In the genomic region with DNA sequence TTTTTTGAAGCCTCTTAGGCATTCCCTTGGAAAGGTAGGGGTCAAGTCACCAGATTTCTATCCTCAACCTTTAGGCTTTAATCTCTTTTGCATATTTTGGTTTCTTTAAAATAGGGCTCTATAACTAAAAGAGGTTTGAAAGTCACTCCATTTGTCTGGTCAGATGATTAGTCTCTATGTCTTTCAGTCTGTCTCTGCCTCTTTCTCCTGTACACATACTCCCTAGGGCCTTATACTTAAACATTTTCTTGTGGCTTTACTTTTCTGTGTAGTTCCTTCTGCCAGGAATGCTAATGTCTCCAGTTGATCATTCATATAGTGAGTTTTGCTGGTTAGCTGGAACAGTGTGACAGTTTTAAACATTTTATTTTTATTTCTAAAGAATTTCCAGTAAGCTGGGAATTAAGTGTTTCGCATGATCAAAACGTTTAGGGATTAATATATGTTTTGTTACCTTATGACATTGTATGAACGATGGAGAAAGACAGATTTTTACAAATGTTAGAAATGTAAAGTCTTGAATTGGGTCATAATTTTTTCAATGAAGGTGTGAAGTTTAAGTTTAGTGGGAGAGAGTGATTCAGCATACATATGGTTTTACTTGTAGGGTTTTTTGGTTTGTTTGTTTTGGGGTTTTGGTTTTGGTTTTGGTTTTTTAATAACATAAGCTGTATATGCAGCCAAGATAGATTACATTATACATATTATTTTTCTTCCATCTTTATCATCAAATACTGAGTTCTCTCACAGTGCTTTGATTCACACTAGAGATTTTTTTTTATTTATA, we compare ENCODE assay signal across 13 cellular contexts.
A peak's percentile ranks its signal among the peaks of the same experiment; 100 is the strongest.
DNase-seq lines count a peak whose midpoint lies in the region; FAIRE-seq and TF ChIP-seq lines count a peak whose summit lies in the region.
"Had no signal": no experiment of that assay in that cellular context is flagged by ENCODE, and none has a peak within 500 bp of the region (broad histone marks: within the 10 kb centered on the region; RNA-seq: fewer than 3 reads in every experiment).

No MANE protein-coding gene starts in this region.

- no TSS peak for BruUV-seq in MCF 10A (replicated peaks; lab: Mats Ljungman, UMichigan)

- no peaks in the 10 kb centered on the region for H4K20me1 ChIP-seq in OCI-LY1 (ENCODE audit: insufficient read depth, low read length)

- H3K9me3 Mint-ChIP-seq in MCF 10A (ENCODE audit: unreplicated experiment): no peaks in the 10 kb centered on the region

- no peak overlapping the region for H3K4me2 ChIP-seq in OCI-LY1 (ENCODE audit: low read length)
- H3K4me2 ChIP-seq: smooth muscle cell had no signal

- peak overlapping the region; percentile 69 for H3K27ac Mint-ChIP-seq in MCF 10A (ENCODE audit: low read depth, unreplicated experiment)

- TF ChIP-seq CTCF in MCF 10A (IDR thresholded peaks at IDR 0.05; ENCODE audit: unreplicated experiment) (no peak), breast epithelium (IDR thresholded peaks at IDR 0.05) (no peak), OCI-LY1 (IDR thresholded peaks at IDR 0.05; ENCODE audit: low read length) (no peak), prostate gland (IDR thresholded peaks at IDR 0.05) (no peak)

- no peaks in the 10 kb centered on the region for H3K27me3 Mint-ChIP-seq in MCF 10A (ENCODE audit: insufficient read depth, unreplicated experiment)

- peaks cover 73% of the 10 kb centered on the region for H3K79me2 ChIP-seq in OCI-LY1 (ENCODE audit: insufficient read depth, low read length)

- CTCF ChIA-PET in MCF 10A (lab: Yijun Ruan, JAX): no interaction called here

- no peak for DNase-seq in MCF 10A (ENCODE audit: unreplicated experiment)
- no peak for DNase-seq in breast epithelium (ENCODE audit: low spot score in 2 of 2)
- no peak for DNase-seq in SKM-1 (lab: John Stamatoyannopoulos, UW; ENCODE audit: unreplicated experiment)
- DNase-seq in NCI-H1092 (lab: John Stamatoyannopoulos, UW): no peak
- DNase-seq in prostate gland (ENCODE audit: low spot score): no peak
- no peak for DNase-seq in ACHN
- DNase-seq: activated CD8-positive, alpha-beta memory T cell treated with anti-CD3 and anti-CD28 coated beads for 24 hours; ovary; Right ventricle myocardium superior had no signal

- no peak overlapping the region for H3K4me3 Mint-ChIP-seq in MCF 10A (ENCODE audit: unreplicated experiment)

- intact Hi-C loops in MCF 10A (cut with micrococcal nuclease) (loop anchor here (5.0 kb wide), 1 partner anchor 89 kb away; a partner anchor contains a TSS), breast epithelium (cut with DNase I; ENCODE audit: low total_unique reads) (no loop called here), prostate gland (cut with DNase I) (no loop called here)

- H3K27me3 ChIP-seq in breast epithelium (no peaks in the 10 kb centered on the region), OCI-LY1 (ENCODE audit: insufficient read depth, low read length) (no peaks in the 10 kb centered on the region), prostate gland (replicated peaks; ENCODE audit: insufficient read depth) (no peaks in the 10 kb centered on the region)
- H3K27me3 ChIP-seq: ovary had no signal

- H3F3A ChIP-seq in OCI-LY1 (ENCODE audit: insufficient read depth, low read length): peaks cover 9% of the 10 kb centered on the region; the same call in 1 of the 2 replicates

- no peaks in the 10 kb centered on the region for H3K9me3 ChIP-seq in breast epithelium
- no peaks in the 10 kb centered on the region for H3K9me3 ChIP-seq in OCI-LY1 (ENCODE audit: low read length)
- H3K9me3 ChIP-seq in prostate gland: no peaks in the 10 kb centered on the region
- H3K9me3 ChIP-seq: ovary had no signal

- peak; percentile 45 for FAIRE-seq in colon (lab: Jason Lieb, UNC)
- FAIRE-seq: keratinocyte had no signal

- H3K4me1 Mint-ChIP-seq in MCF 10A (ENCODE audit: insufficient read depth, unreplicated experiment): no peaks in the 10 kb centered on the region

- H3K36me3 ChIP-seq in breast epithelium (no peaks in the 10 kb centered on the region), OCI-LY1 (ENCODE audit: insufficient read depth, low read length) (peaks cover 65% of the 10 kb centered on the region; the same call in 1 of the 2 replicates), prostate gland (no peaks in the 10 kb centered on the region)
- H3K36me3 ChIP-seq: ovary had no signal

- 84% methylated on average over 3 of the region's 3 CpGs for WGBS in prostate gland

- in situ Hi-C loops in ACHN (cut with HindIII; ENCODE audit: low pct_ligation_motif_present, low pct_unique_long_range_greater_than_20kb, low sequenced_read_pairs): no loop called here

- peaks cover 22% of the 10 kb centered on the region for H3K36me3 Mint-ChIP-seq in MCF 10A (ENCODE audit: insufficient read depth, unreplicated experiment)

- H3K4me1 ChIP-seq in breast epithelium: no peaks in the 10 kb centered on the region
- peaks cover 80% of the 10 kb centered on the region for H3K4me1 ChIP-seq in OCI-LY1 (ENCODE audit: insufficient read depth, low read length, severe bottlenecking)
- H3K4me1 ChIP-seq in prostate gland (replicated peaks): no peaks in the 10 kb centered on the region

- H3K9ac ChIP-seq in OCI-LY1 (ENCODE audit: low read length): no peak overlapping the region

- H3K9me2 ChIP-seq in OCI-LY1 (ENCODE audit: low read depth, low read length): no peaks in the 10 kb centered on the region

- H3K27ac ChIP-seq in breast epithelium: no peak overlapping the region
- H3K27ac ChIP-seq in OCI-LY1 (ENCODE audit: low read depth, low read length, poor library complexity, severe bottlenecking): peak overlapping the region; percentile 80
- no peak overlapping the region for H3K27ac ChIP-seq in prostate gland
- H3K27ac ChIP-seq: ovary had no signal

- no peak overlapping the region for H2AFZ ChIP-seq in OCI-LY1 (ENCODE audit: low read length)

- POLR2A ChIA-PET in MCF 10A (lab: Yijun Ruan, JAX): interaction anchor here (0.9 to 4.3 kb wide), 3 partner anchors 10 to 91 kb away, joined by 3 to 14 read pairs (median 6); a partner anchor contains a TSS

- H3K4me3 ChIP-seq in breast epithelium (no peak overlapping the region), OCI-LY1 (ENCODE audit: low read depth, low read length, poor library complexity, severe bottlenecking) (no peak overlapping the region), prostate gland (no peak overlapping the region)
- H3K4me3 ChIP-seq: ovary, smooth muscle cell had no signal

- no peak for TF ChIP-seq POLR2A in breast epithelium (IDR thresholded peaks at IDR 0.05)
- TF ChIP-seq POLR2A in prostate gland (IDR thresholded peaks at IDR 0.05): no peak
